8 cellular contexts compared by ENCODE assay signal in the genomic region with DNA sequence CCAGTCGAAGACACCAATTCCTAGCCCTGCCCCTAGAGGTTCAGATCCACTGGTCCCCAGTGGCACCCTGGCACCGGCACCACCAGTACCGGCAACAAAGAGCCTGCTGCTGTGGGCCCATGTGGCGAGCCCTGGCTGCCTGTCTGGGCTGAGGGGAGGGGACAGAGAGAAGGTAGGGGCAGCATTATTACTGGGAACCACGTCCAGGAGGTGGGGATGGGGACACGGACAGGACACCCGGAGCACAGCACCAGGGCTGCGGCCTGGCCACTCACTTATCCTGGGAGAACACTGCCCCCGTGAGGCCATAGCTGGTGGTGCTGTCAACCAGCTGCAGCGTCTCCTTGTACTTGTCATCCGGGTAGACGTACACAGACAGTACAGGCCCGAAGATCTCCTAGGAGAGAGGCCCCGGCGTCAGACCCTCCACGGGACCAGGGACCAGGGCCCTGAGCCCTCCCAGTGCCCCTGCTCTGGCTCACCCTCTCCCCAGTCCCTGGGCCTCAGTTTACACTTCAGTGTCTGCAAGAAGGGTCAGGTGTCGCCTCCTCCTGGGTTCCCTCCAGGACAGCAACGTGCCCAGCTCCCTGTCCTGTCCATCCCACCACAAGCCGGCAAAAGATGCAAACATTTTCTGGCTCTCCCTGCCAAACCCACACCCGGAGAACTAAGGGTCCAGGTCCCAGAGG. TPM values are rescaled to one million over a fixed set of nuclear protein-coding genes. Genes with fewer than 3 reads are reported as not detected.
DNase-seq lines count a peak whose midpoint lies in the region; ATAC-seq lines count a peak whose summit lies in the region.

No MANE protein-coding gene starts in this region.

- DNase-seq in Right ventricle myocardium inferior (ENCODE audit: missing footprints) = peak; percentile 82
- no peak for DNase-seq in cardiac septum (ENCODE audit: low spot score)
- DNase-seq in NCI-H226 = peak; percentile 51
- DNase-seq in activated CD4-positive, alpha-beta T cell treated with anti-CD3 and anti-CD28 coated beads for 24 hours (ENCODE audit: low read depth in 2 of 2) = peak; percentile 59 to 75
- DNase-seq in cerebellar cortex (ENCODE audit: low spot score) = peak; percentile 82
- DNase-seq in left kidney (ENCODE audit: low read depth, low spot score) = peak; percentile 95
- DNase-seq in stimulated activated CD4-positive, alpha-beta T cell treated with anti-CD3 and anti-CD28 coated beads, Interleukin-2, amount 100 ng/mL, for 24 hours = peak; percentile 74 to 84

- intact Hi-C loops in Right ventricle myocardium inferior (cut with DNase I) (loop anchor here (2.0 kb wide), 1 partner anchor 278 kb away; no protein-coding TSS in a partner anchor), cardiac septum (cut with DNase I) (loop anchor here (1.0 kb wide), 1 partner anchor 278 kb away; no protein-coding TSS in a partner anchor)

- ATAC-seq in Right ventricle myocardium inferior = peak; percentile 65
- ATAC-seq in GM19023 (IDR thresholded peaks at IDR 0.05; ENCODE audit: unreplicated experiment) = no peak

RNA-seq across cellular contexts. Expression of a gene that starts 15.8 kb away (rescaled TPM):
- total RNA-seq in Right ventricle myocardium inferior (not detected), cardiac septum (not detected)

RNA-seq across cellular contexts. Expression of a gene that starts 27.1 kb away (rescaled TPM):
- total RNA-seq in Right ventricle myocardium inferior (31.2 TPM), cardiac septum (50.3 TPM)
